ENCODE assay signal across 1 cellular context in genomic region chr1:57464756-57465155, GRCh38.
TF ChIP-seq lines count a peak whose summit lies in the region.

No MANE protein-coding gene starts in this region.

TF ChIP-seq in SK-N-SH treated with all-trans-retinoic acid at 6 μM for 48 hours, 23 proteins besides CTCF, POLR2A, EP300 and RAD21 (continued from another document):
- TF ChIP-seq ZNF565 (CRISPR knock-in tag; conservative IDR thresholded peaks at IDR 0.05; ENCODE audit: low read depth) = no peak
- TF ChIP-seq BACH2 (CRISPR knock-in tag; IDR thresholded peaks at IDR 0.05; ENCODE audit: borderline replicate concordance) = no peak
- no peak for TF ChIP-seq ZFP30 (CRISPR knock-in tag; IDR thresholded peaks at IDR 0.05)
- TF ChIP-seq OSR1 (CRISPR knock-in tag; IDR thresholded peaks at IDR 0.05) = no peak
- TF ChIP-seq, protein P1, sequence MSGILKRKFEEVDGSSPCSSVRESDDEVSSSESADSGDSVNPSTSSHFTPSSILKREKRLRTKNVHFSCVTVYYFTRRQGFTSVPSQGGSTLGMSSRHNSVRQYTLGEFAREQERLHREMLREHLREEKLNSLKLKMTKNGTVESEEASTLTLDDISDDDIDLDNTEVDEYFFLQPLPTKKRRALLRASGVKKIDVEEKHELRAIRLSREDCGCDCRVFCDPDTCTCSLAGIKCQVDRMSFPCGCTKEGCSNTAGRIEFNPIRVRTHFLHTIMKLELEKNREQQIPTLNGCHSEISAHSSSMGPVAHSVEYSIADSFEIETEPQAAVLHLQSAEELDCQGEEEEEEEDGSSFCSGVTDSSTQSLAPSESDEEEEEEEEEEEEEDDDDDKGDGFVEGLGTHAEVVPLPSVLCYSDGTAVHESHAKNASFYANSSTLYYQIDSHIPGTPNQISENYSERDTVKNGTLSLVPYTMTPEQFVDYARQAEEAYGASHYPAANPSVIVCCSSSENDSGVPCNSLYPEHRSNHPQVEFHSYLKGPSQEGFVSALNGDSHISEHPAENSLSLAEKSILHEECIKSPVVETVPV (CRISPR knock-in tag; IDR thresholded peaks at IDR 0.05) = no peak
- TF ChIP-seq GLIS3 (CRISPR knock-in tag; IDR thresholded peaks at IDR 0.05) = no peak
- TF ChIP-seq POU6F1 (CRISPR knock-in tag; IDR thresholded peaks at IDR 0.05; ENCODE audit: borderline replicate concordance, low read depth) = no peak
- TF ChIP-seq PPARA (CRISPR knock-in tag; IDR thresholded peaks at IDR 0.05; ENCODE audit: borderline replicate concordance) = no peak
- no peak for TF ChIP-seq TCF4 (CRISPR knock-in tag; IDR thresholded peaks at IDR 0.05; ENCODE audit: borderline replicate concordance)
- TF ChIP-seq ZNF70 (CRISPR knock-in tag; IDR thresholded peaks at IDR 0.05) = no peak
- TF ChIP-seq TOX (CRISPR knock-in tag; IDR thresholded peaks at IDR 0.05; ENCODE audit: borderline replicate concordance) = no peak
- no peak for TF ChIP-seq SNAI2 (CRISPR knock-in tag; IDR thresholded peaks at IDR 0.05)
